Comparison of ENCODE assay signal across 8 cellular contexts in genomic region chr17:57868007-57868774, GRCh38.
DNase-seq lines count a peak whose midpoint lies in the region; TF ChIP-seq lines count a peak whose summit lies in the region.

No MANE protein-coding gene starts in this region.

- POLR2A ChIA-PET in HEK293T (lab: Yijun Ruan, JAX): interaction anchor here (1.4 to 3.9 kb wide), 2 partner anchors 9 to 139 kb away, joined by 3 to 10 read pairs; partner anchors contain the start of gene SRSF1

- no peak overlapping the region for H3K4me3 ChIP-seq in skin epidermis

- peak overlapping the region in 20 of 21 experiments; percentile 29 to 85 (median 70) for H3K27ac ChIP-seq in skin epidermis

- CTCF ChIA-PET in HEK293T (lab: Yijun Ruan, JAX): interaction anchor here (0.7 kb wide), 1 partner anchor 111 kb away, joined by 3 read pairs; no protein-coding TSS in a partner anchor

- peak; percentile 40 for DNase-seq in stimulated activated CD4-positive, alpha-beta T cell treated with anti-CD3 and anti-CD28 coated beads, Interleukin-15, amount 100 ng/mL, for 24 hours
- no peak for DNase-seq in stimulated activated CD4-positive, alpha-beta T cell treated with anti-CD3 and anti-CD28 coated beads, Interleukin-1b, Interleukin-23, amount 100 ng/mL, for 48 hours
- DNase-seq in HEK293T (ENCODE audit: extremely low spot score): peak; percentile 48
- peak; percentile 94 for DNase-seq in NCI-H2171 treated with DMSO at 0.1 percent for 48 hours (lab: John Stamatoyannopoulos, UW)
- DNase-seq in amniotic epithelial cell (ENCODE audit: low read depth): peak; percentile 81
- peak; percentile 91 for DNase-seq in hepatic stellate cell (ENCODE audit: low spot score)
- DNase-seq in RKO (ENCODE audit: low spot score): no peak

TF ChIP-seq in HEK293T, 16 proteins besides CTCF, POLR2A, EP300 and RAD21:
- TF ChIP-seq PKNOX1 (IDR thresholded peaks at IDR 0.05) (no peak), ELF4 (IDR thresholded peaks at IDR 0.05) (no peak), HDGF (IDR thresholded peaks at IDR 0.05; ENCODE audit: borderline replicate concordance) (no peak), L3MBTL2 (conservative IDR thresholded peaks at IDR 0.05) (no peak), ZNF384 (IDR thresholded peaks at IDR 0.05) (no peak), SUZ12 (IDR thresholded peaks at IDR 0.05) (no peak), LEF1 (IDR thresholded peaks at IDR 0.05; ENCODE audit: borderline replicate concordance) (no peak), ARNT (IDR thresholded peaks at IDR 0.05) (no peak), SP1 (IDR thresholded peaks at IDR 0.05) (no peak), CTBP1 (IDR thresholded peaks at IDR 0.05; ENCODE audit: borderline replicate concordance) (no peak), FOXM1 (IDR thresholded peaks at IDR 0.05; ENCODE audit: borderline replicate concordance) (no peak), FOXK2 (IDR thresholded peaks at IDR 0.05) (no peak), BHLHE40 (IDR thresholded peaks at IDR 0.05; ENCODE audit: borderline replicate concordance) (no peak), NFRKB (IDR thresholded peaks at IDR 0.05) (no peak)

Comparison
In these comparisons a context has a peak if more than half of its experiments do, and no peak if none do; other contexts are left out.
1. DNase-seq: peak in stimulated activated CD4-positive, alpha-beta T cell treated with anti-CD3 and anti-CD28 coated beads, Interleukin-15, amount 100 ng/mL, for 24 hours (single experiment), HEK293T (single experiment), NCI-H2171 treated with DMSO at 0.1 percent for 48 hours (single experiment), amniotic epithelial cell (single experiment) and hepatic stellate cell (single experiment); none in stimulated activated CD4-positive, alpha-beta T cell treated with anti-CD3 and anti-CD28 coated beads, Interleukin-1b, Interleukin-23, amount 100 ng/mL, for 48 hours (single experiment) and RKO (single experiment).